1 cellular context compared by ENCODE assay signal in the genomic region with DNA sequence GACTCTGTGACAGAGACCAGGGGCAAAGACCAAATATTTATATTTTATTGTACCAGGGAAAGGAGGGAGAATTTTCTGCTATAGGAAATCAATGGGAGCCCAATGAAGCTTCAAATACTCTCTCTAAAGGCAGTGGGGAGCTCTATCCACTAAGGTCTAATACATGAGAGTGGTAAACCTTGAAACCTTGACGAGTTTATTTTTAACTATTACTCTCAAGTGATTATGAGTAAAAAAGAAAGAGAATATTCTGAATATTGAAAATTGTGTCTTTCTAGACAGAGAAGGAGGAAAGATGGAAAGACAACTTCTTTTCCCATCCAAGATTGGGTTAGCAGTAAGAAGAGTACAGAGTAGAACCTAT.
TF ChIP-seq lines count a peak whose summit lies in the region.

No MANE protein-coding gene starts in this region.

TF ChIP-seq in WTC11, 78 proteins besides CTCF, POLR2A, EP300 and RAD21 (continued from another document):
- TF ChIP-seq, protein P1, sequence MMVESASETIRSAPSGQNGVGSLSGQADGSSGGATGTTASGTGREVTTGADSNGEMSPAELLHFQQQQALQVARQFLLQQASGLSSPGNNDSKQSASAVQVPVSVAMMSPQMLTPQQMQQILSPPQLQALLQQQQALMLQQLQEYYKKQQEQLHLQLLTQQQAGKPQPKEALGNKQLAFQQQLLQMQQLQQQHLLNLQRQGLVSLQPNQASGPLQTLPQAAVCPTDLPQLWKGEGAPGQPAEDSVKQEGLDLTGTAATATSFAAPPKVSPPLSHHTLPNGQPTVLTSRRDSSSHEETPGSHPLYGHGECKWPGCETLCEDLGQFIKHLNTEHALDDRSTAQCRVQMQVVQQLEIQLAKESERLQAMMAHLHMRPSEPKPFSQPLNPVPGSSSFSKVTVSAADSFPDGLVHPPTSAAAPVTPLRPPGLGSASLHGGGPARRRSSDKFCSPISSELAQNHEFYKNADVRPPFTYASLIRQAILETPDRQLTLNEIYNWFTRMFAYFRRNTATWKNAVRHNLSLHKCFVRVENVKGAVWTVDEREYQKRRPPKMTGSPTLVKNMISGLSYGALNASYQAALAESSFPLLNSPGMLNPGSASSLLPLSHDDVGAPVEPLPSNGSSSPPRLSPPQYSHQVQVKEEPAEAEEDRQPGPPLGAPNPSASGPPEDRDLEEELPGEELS (CRISPR knock-in tag; IDR thresholded peaks at IDR 0.05), result no peak
- TF ChIP-seq TCF7 (CRISPR knock-in tag; IDR thresholded peaks at IDR 0.05; ENCODE audit: low read depth) (no peak), CREM (CRISPR knock-in tag; IDR thresholded peaks at IDR 0.05) (no peak), GABPB1 (CRISPR knock-in tag; IDR thresholded peaks at IDR 0.05) (no peak), MXD4 (CRISPR knock-in tag; IDR thresholded peaks at IDR 0.05; ENCODE audit: borderline replicate concordance) (no peak), ZNF317 (CRISPR knock-in tag; IDR thresholded peaks at IDR 0.05; ENCODE audit: borderline replicate concordance, low read depth) (no peak)
- TF ChIP-seq, protein P2, sequence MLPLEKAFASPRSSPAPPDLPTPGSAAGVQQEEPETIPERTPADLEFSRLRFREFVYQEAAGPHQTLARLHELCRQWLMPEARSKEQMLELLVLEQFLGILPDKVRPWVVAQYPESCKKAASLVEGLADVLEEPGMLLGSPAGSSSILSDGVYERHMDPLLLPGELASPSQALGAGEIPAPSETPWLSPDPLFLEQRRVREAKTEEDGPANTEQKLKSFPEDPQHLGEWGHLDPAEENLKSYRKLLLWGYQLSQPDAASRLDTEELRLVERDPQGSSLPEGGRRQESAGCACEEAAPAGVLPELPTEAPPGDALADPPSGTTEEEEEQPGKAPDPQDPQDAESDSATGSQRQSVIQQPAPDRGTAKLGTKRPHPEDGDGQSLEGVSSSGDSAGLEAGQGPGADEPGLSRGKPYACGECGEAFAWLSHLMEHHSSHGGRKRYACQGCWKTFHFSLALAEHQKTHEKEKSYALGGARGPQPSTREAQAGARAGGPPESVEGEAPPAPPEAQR (CRISPR knock-in tag; IDR thresholded peaks at IDR 0.05), result no peak
